15 cellular contexts compared by ENCODE assay signal in genomic region chr2:235827585-235827992, GRCh38.
DNase-seq lines count a peak whose midpoint lies in the region; ATAC-seq and TF ChIP-seq lines count a peak whose summit lies in the region.
"Had no signal": no experiment of that assay in that cellular context is flagged by ENCODE, and none has a peak within 500 bp of the region (broad histone marks: within the 10 kb centered on the region; RNA-seq: fewer than 3 reads in every experiment).

No MANE protein-coding gene starts in this region.

- POLR2A ChIA-PET in CD4-positive, alpha-beta memory T cell (lab: Charles Lee; ENCODE audit: partially characterized antibody), result no interaction called here

- no peak for TF ChIP-seq POLR2A in gastrocnemius medialis (IDR thresholded peaks at IDR 0.05)

- TF ChIP-seq CTCF in fibroblast of villous mesenchyme (IDR thresholded peaks at IDR 0.05; ENCODE audit: insufficient read depth, low read depth, low read length), result no peak
- TF ChIP-seq CTCF in gastrocnemius medialis (IDR thresholded peaks at IDR 0.05 in 4 of 5, conservative IDR thresholded peaks at IDR 0.05 in 1 of 5), result no peak

- H3K36me3 Mint-ChIP-seq in CD4-positive, alpha-beta memory T cell, result no peaks in the 10 kb centered on the region
- H3K36me3 Mint-ChIP-seq in natural killer cell treated with Interleukin-12 subunit alpha and Interleukin-12 subunit beta and Interleukin-15 and Interleukin-18, amount 100 ng/mL, for 72 hours, result no peaks in the 10 kb centered on the region
- H3K36me3 Mint-ChIP-seq: activated CD8-positive, alpha-beta memory T cell treated with anti-CD3 and anti-CD28 coated beads, Interleukin-2, amount 10 ng/mL, durations not matched to agents 7 days and 5 days; activated naive CD8-positive, alpha-beta T cell treated with anti-CD3 and anti-CD28 coated beads, Interleukin-2, amount 10 ng/mL, durations not matched to agents 7 days and 5 days had no signal

- H3K27ac Mint-ChIP-seq in CD4-positive, alpha-beta memory T cell, result no peak overlapping the region
- H3K27ac Mint-ChIP-seq in natural killer cell treated with Interleukin-12 subunit alpha and Interleukin-12 subunit beta and Interleukin-15 and Interleukin-18, amount 100 ng/mL, for 72 hours, result no peak overlapping the region
- H3K27ac Mint-ChIP-seq: activated CD8-positive, alpha-beta memory T cell treated with anti-CD3 and anti-CD28 coated beads, Interleukin-2, amount 10 ng/mL, durations not matched to agents 7 days and 5 days; activated naive CD8-positive, alpha-beta T cell treated with anti-CD3 and anti-CD28 coated beads, Interleukin-2, amount 10 ng/mL, durations not matched to agents 7 days and 5 days had no signal

- CTCF ChIA-PET in CD4-positive, alpha-beta memory T cell (lab: Charles Lee; ENCODE audit: partially characterized antibody), result no interaction called here

- H3K27ac ChIP-seq in gastrocnemius medialis, result no peak overlapping the region
- no peak overlapping the region for H3K27ac ChIP-seq in CD4-positive, alpha-beta memory T cell (ENCODE audit: low read depth, low read length)
- H3K27ac ChIP-seq: epithelial cell of prostate, KMS-11, pancreas, stomach had no signal

- intact Hi-C loops in gastrocnemius medialis (cut with DNase I; ENCODE audit: low total_unique reads), result no loop called here
- intact Hi-C loops in CD4-positive, alpha-beta memory T cell (cut with micrococcal nuclease), result no loop called here

- no peaks in the 10 kb centered on the region for H3K9me3 ChIP-seq in gastrocnemius medialis
- H3K9me3 ChIP-seq in CD4-positive, alpha-beta memory T cell (ENCODE audit: control insufficient read depth in 1 of 2, low read length in 2 of 2), result no peaks in the 10 kb centered on the region
- H3K9me3 ChIP-seq: pancreas, stomach had no signal

- no peaks in the 10 kb centered on the region for H3K27me3 ChIP-seq in gastrocnemius medialis
- H3K27me3 ChIP-seq in CD4-positive, alpha-beta memory T cell (ENCODE audit: insufficient read depth, low read length), result no peaks in the 10 kb centered on the region
- H3K27me3 ChIP-seq: pancreas, stomach had no signal

- H3K4me1 Mint-ChIP-seq in CD4-positive, alpha-beta memory T cell, result no peaks in the 10 kb centered on the region
- H3K4me1 Mint-ChIP-seq in natural killer cell treated with Interleukin-12 subunit alpha and Interleukin-12 subunit beta and Interleukin-15 and Interleukin-18, amount 100 ng/mL, for 72 hours (ENCODE audit: low read depth in 2 of 2), result peaks cover 0 to 4% of the 10 kb centered on the region in 2 donors
- H3K4me1 Mint-ChIP-seq: activated CD8-positive, alpha-beta memory T cell treated with anti-CD3 and anti-CD28 coated beads, Interleukin-2, amount 10 ng/mL, durations not matched to agents 7 days and 5 days; activated naive CD8-positive, alpha-beta T cell treated with anti-CD3 and anti-CD28 coated beads, Interleukin-2, amount 10 ng/mL, durations not matched to agents 7 days and 5 days had no signal

- H3K36me3 ChIP-seq in gastrocnemius medialis, result no peaks in the 10 kb centered on the region
- H3K36me3 ChIP-seq in CD4-positive, alpha-beta memory T cell (ENCODE audit: insufficient read depth, low read length), result no peaks in the 10 kb centered on the region
- H3K36me3 ChIP-seq: pancreas had no signal

- H3K4me3 ChIP-seq in fibroblast of villous mesenchyme (ENCODE audit: low read depth, low read length) (no peak overlapping the region), gastrocnemius medialis (no peak overlapping the region)
- H3K4me3 ChIP-seq in CD4-positive, alpha-beta memory T cell (ENCODE audit: low read length in 2 of 2), result no peak overlapping the region
- H3K4me3 ChIP-seq: pancreas, stomach had no signal

- no peaks in the 10 kb centered on the region for H3K27me3 Mint-ChIP-seq in CD4-positive, alpha-beta memory T cell
- H3K27me3 Mint-ChIP-seq in natural killer cell treated with Interleukin-12 subunit alpha and Interleukin-12 subunit beta and Interleukin-15 and Interleukin-18, amount 100 ng/mL, for 72 hours, result no peaks in the 10 kb centered on the region
- H3K27me3 Mint-ChIP-seq: activated CD8-positive, alpha-beta memory T cell treated with anti-CD3 and anti-CD28 coated beads, Interleukin-2, amount 10 ng/mL, durations not matched to agents 7 days and 5 days; activated naive CD8-positive, alpha-beta T cell treated with anti-CD3 and anti-CD28 coated beads, Interleukin-2, amount 10 ng/mL, durations not matched to agents 7 days and 5 days had no signal

- in situ Hi-C loops in gastrocnemius medialis (cut with MboI; ENCODE audit: low sequenced_read_pairs in 4 of 4), result no loop called here

- H3K4me3 Mint-ChIP-seq in CD4-positive, alpha-beta memory T cell, result no peak overlapping the region
- H3K4me3 Mint-ChIP-seq in natural killer cell treated with Interleukin-12 subunit alpha and Interleukin-12 subunit beta and Interleukin-15 and Interleukin-18, amount 100 ng/mL, for 72 hours, result no peak overlapping the region
- H3K4me3 Mint-ChIP-seq: activated CD8-positive, alpha-beta memory T cell treated with anti-CD3 and anti-CD28 coated beads, Interleukin-2, amount 10 ng/mL, durations not matched to agents 7 days and 5 days; activated naive CD8-positive, alpha-beta T cell treated with anti-CD3 and anti-CD28 coated beads, Interleukin-2, amount 10 ng/mL, durations not matched to agents 7 days and 5 days had no signal

- no peaks in the 10 kb centered on the region for H3K4me1 ChIP-seq in gastrocnemius medialis
- no peaks in the 10 kb centered on the region for H3K4me1 ChIP-seq in CD4-positive, alpha-beta memory T cell (ENCODE audit: insufficient read depth, low read length)
- H3K4me1 ChIP-seq: pancreas, stomach had no signal

- ATAC-seq in gastrocnemius medialis, result peak; percentile 52 to 75
- ATAC-seq in natural killer cell treated with Interleukin-12 subunit alpha and Interleukin-12 subunit beta and Interleukin-15 and Interleukin-18, amount 100 ng/mL, for 72 hours, result no peak
- ATAC-seq: activated CD8-positive, alpha-beta memory T cell treated with anti-CD3 and anti-CD28 coated beads, Interleukin-2, amount 10 ng/mL, durations not matched to agents 7 days and 5 days; pancreas had no signal

- peak; percentile 60 for DNase-seq in HCEC 1CT
- DNase-seq in T1000 (lab: John Stamatoyannopoulos, UW), result peak; percentile 47
- peak; percentile 17 for DNase-seq in fibroblast of villous mesenchyme (ENCODE audit: low read depth)
- DNase-seq in gastrocnemius medialis, result no peak
- no peak for DNase-seq in NCI-H146 treated with DMSO at 0.1 percent for 48 hours (lab: John Stamatoyannopoulos, UW; ENCODE audit: unreplicated experiment)
- DNase-seq in midbrain (lab: John Stamatoyannopoulos, UW), result no peak
- DNase-seq in CD4-positive, alpha-beta memory T cell, result no peak
- no peak for DNase-seq in natural killer cell treated with Interleukin-12 subunit alpha and Interleukin-12 subunit beta and Interleukin-15 and Interleukin-18, amount 100 ng/mL, for 72 hours (ENCODE audit: low spot score)
- DNase-seq: activated CD8-positive, alpha-beta memory T cell treated with anti-CD3 and anti-CD28 coated beads, Interleukin-2, amount 10 ng/mL, durations not matched to agents 7 days and 5 days; activated naive CD8-positive, alpha-beta T cell treated with anti-CD3 and anti-CD28 coated beads, Interleukin-2, amount 10 ng/mL, durations not matched to agents 7 days and 5 days; stimulated activated CD4-positive, alpha-beta T cell treated with anti-CD3 and anti-CD28 coated beads, Interleukin-4, amount 100 ng/mL, for 4 hours; stomach had no signal

- H3K9me3 Mint-ChIP-seq in CD4-positive, alpha-beta memory T cell, result peaks cover 0 to 3% (median 0%) of the 10 kb centered on the region in 8 donors
- H3K9me3 Mint-ChIP-seq in natural killer cell treated with Interleukin-12 subunit alpha and Interleukin-12 subunit beta and Interleukin-15 and Interleukin-18, amount 100 ng/mL, for 72 hours, result no peaks in the 10 kb centered on the region
- H3K9me3 Mint-ChIP-seq: activated naive CD8-positive, alpha-beta T cell treated with anti-CD3 and anti-CD28 coated beads, Interleukin-2, amount 10 ng/mL, durations not matched to agents 7 days and 5 days had no signal

Comparison
In these comparisons a context has a peak if more than half of its experiments do, and no peak if none do; other contexts are left out.
1. DNase-seq: peak in HCEC 1CT (single experiment), T1000 (single experiment) and fibroblast of villous mesenchyme (single experiment); none in gastrocnemius medialis (0 of 2), NCI-H146 treated with DMSO at 0.1 percent for 48 hours (single experiment), midbrain (single experiment), CD4-positive, alpha-beta memory T cell (0 of 5) and natural killer cell treated with Interleukin-12 subunit alpha and Interleukin-12 subunit beta and Interleukin-15 and Interleukin-18, amount 100 ng/mL, for 72 hours (single experiment).
2. ATAC-seq: peak in gastrocnemius medialis (2 of 2); none in natural killer cell treated with Interleukin-12 subunit alpha and Interleukin-12 subunit beta and Interleukin-15 and Interleukin-18, amount 100 ng/mL, for 72 hours (0 of 2).